In genomic region chr11:125425601-125426000, GRCh38 we compare ENCODE assay signal across 15 cellular contexts.
"Had no signal": no experiment of that assay in that cellular context is flagged by ENCODE, and none has a peak within 500 bp of the region (broad histone marks: within the 10 kb centered on the region; RNA-seq: fewer than 3 reads in every experiment).

No MANE protein-coding gene starts in this region.

- H3K36me3 ChIP-seq: prostate gland, transverse colon had no signal

- H3K27ac Mint-ChIP-seq: activated B cell treated with CpG ODN at 0.5 μM for 24 hours; activated CD4-positive, alpha-beta T cell treated with anti-CD3 and anti-CD28 coated beads, Interleukin-2, amount 10 ng/mL, durations not matched to agents 24 days and 14 days; activated T-helper 1 cell treated with anti-CD3 and anti-CD28 coated beads, Interleukin-12 subunit alpha, Interleukin-12 subunit beta, Interleukin-2, Interleukin-4 antibody, amounts not matched to agents 30 ng/mL and 10 ng/mL and 1 ng/mL, durations not matched to agents 14 hours and 24 hours and 36 hours; dendritic cell treated with granulocyte-macrophage colony-stimulating factor and Interleukin-4, amounts not matched to agents 40 ng/mL and 50 ng/mL, for 4 days; effector memory CD8-positive, alpha-beta T cell; T-helper 17 cell had no signal

- H3K4me1 Mint-ChIP-seq: activated B cell treated with CpG ODN at 0.5 μM for 24 hours; activated CD4-positive, alpha-beta T cell treated with anti-CD3 and anti-CD28 coated beads, Interleukin-2, amount 10 ng/mL, durations not matched to agents 24 days and 14 days had no signal

- DNase-seq: activated B cell treated with CpG ODN at 0.5 μM for 24 hours; activated CD4-positive, alpha-beta T cell treated with anti-CD3 and anti-CD28 coated beads, Interleukin-2, amount 10 ng/mL, durations not matched to agents 24 days and 14 days; activated CD8-positive, alpha-beta memory T cell treated with anti-CD3 and anti-CD28 coated beads, Interleukin-2, amount 50 U/mL, for 48 hours; activated naive CD4-positive, alpha-beta T cell treated with Interleukin-2 at 50 U/mL for 16 hours; anterior cingulate cortex; effector memory CD8-positive, alpha-beta T cell; sigmoid colon; stimulated activated CD4-positive, alpha-beta T cell treated with anti-CD3 and anti-CD28 coated beads, Interleukin-12 subunit alpha, Interleukin-12 subunit beta, amount 100 ng/mL, for 4 hours; stimulated activated CD4-positive, alpha-beta T cell treated with anti-CD3 and anti-CD28 coated beads, Interleukin-2, amount 100 ng/mL, for 24 hours; stomach; T-helper 17 cell; transverse colon had no signal

- H3K9me3 Mint-ChIP-seq: activated B cell treated with CpG ODN at 0.5 μM for 24 hours; activated CD4-positive, alpha-beta T cell treated with anti-CD3 and anti-CD28 coated beads, Interleukin-2, amount 10 ng/mL, durations not matched to agents 24 days and 14 days; activated T-helper 1 cell treated with anti-CD3 and anti-CD28 coated beads, Interleukin-12 subunit alpha, Interleukin-12 subunit beta, Interleukin-2, Interleukin-4 antibody, amounts not matched to agents 30 ng/mL and 10 ng/mL and 1 ng/mL, durations not matched to agents 14 hours and 24 hours and 36 hours; dendritic cell treated with granulocyte-macrophage colony-stimulating factor and Interleukin-4, amounts not matched to agents 40 ng/mL and 50 ng/mL, for 4 days; effector memory CD8-positive, alpha-beta T cell had no signal

- H3K9me3 ChIP-seq: prostate gland, sigmoid colon, stomach, transverse colon had no signal

- H3K4me3 Mint-ChIP-seq: activated B cell treated with CpG ODN at 0.5 μM for 24 hours; activated CD4-positive, alpha-beta T cell treated with anti-CD3 and anti-CD28 coated beads, Interleukin-2, amount 10 ng/mL, durations not matched to agents 24 days and 14 days; activated T-helper 1 cell treated with anti-CD3 and anti-CD28 coated beads, Interleukin-12 subunit alpha, Interleukin-12 subunit beta, Interleukin-2, Interleukin-4 antibody, amounts not matched to agents 30 ng/mL and 10 ng/mL and 1 ng/mL, durations not matched to agents 14 hours and 24 hours and 36 hours; dendritic cell treated with granulocyte-macrophage colony-stimulating factor and Interleukin-4, amounts not matched to agents 40 ng/mL and 50 ng/mL, for 4 days; effector memory CD8-positive, alpha-beta T cell; T-helper 17 cell had no signal

- H3K4me1 ChIP-seq: prostate gland, sigmoid colon, stomach, transverse colon had no signal

- H3K27ac ChIP-seq: prostate gland, sigmoid colon, stomach, transverse colon had no signal

- H3K27me3 ChIP-seq: sigmoid colon, stomach, transverse colon had no signal

- H3K4me3 ChIP-seq: prostate gland, sigmoid colon, stomach, transverse colon had no signal

- ATAC-seq: effector memory CD8-positive, alpha-beta T cell; T-helper 17 cell had no signal
